ENCODE assay signal across 8 cellular contexts in the genomic region with DNA sequence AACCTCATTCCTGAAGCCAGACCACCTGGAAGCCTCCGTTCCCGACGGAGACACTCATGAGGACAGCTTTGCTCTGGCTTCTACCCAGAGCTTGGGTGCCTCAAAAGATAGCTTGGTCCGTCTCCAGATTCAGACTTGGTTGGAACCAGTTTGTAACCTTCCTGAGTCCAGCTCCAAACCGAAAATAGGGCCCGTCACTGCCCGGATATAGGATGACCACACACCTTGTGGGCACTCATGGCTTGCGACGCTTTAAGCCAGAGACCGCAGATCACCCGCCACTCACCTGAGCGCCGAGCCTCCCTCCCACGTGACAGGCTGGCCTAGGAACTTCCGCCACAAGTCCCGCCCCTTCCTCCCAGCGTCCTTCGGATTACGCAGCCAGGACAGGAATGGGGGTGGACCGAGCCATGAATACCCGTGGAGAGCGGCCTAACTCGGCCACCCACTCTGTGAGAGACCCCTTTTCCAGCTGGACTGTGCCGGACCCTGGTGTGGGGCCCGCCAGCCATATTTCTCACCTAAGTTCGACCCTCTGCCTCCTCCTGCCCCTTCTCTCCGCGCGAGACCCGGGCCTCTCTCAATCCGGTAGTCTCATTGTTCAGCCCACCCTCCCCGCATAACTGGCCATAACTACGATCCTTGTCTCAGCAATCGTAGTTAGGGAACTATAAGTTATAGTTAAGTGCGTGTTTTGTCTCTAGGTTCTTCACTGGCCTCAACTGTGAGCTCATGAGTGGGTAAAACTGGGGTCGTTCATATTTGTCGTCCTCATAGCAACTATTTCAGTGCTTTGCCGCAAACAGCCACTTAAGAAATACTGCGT. TPM values are rescaled to one million over a fixed set of nuclear protein-coding genes. Genes with fewer than 3 reads are reported as not detected.
DNase-seq lines count a peak whose midpoint lies in the region; ATAC-seq and TF ChIP-seq lines count a peak whose summit lies in the region.

A gene with protein sequence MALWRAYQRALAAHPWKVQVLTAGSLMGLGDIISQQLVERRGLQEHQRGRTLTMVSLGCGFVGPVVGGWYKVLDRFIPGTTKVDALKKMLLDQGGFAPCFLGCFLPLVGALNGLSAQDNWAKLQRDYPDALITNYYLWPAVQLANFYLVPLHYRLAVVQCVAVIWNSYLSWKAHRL (minus strand): TSS at position 332 of the 826 bp plus-strand sequence. CDS start 580 bp downstream, outside the sequence.

- H3K79me2 ChIP-seq in GM23338 (replicated peaks; ENCODE audit: insufficient read depth), result peaks cover 5% of the 10 kb centered on the region

- H3K27ac ChIP-seq in GM23338 (ENCODE audit: low read depth) (peak within 1 kb of the TSS; percentile 95), RWPE1 (peak within 1 kb of the TSS; percentile 85)

- no peaks in the 10 kb centered on the region for H4K20me1 ChIP-seq in GM23338 (replicated peaks; ENCODE audit: insufficient read depth)

- DNase-seq in Daoy (ENCODE audit: low read depth) (peak; percentile 97), GM23338 (ENCODE audit: low spot score) (peak; percentile 98), LHCN-M2 (ENCODE audit: low read depth) (peak; percentile 81), RWPE1 (ENCODE audit: low spot score) (peak; percentile 97), fibroblast of mammary gland (ENCODE audit: low read depth) (peak; percentile 90)
- peak; percentile 70 to 94 (median 81) for DNase-seq in naive thymus-derived CD8-positive, alpha-beta T cell
- DNase-seq in stimulated activated naive B cell treated with anti-CD40 and anti-IgM and Interleukin-4, amounts not matched to agents 10 μg/mL and 1 μg/mL and 100 μg/mL, for 72 hours, result peak; percentile 84

- peaks cover 21% of the 10 kb centered on the region; the same call in 1 of the 2 replicates for H3F3A ChIP-seq in GM23338 (replicated peaks; ENCODE audit: low read depth)

- no peaks in the 10 kb centered on the region for H3K9me3 Mint-ChIP-seq in GM23338
- no peaks in the 10 kb centered on the region for H3K9me3 Mint-ChIP-seq in activated T-helper 17 cell treated with anti-CD3 and anti-CD28 coated beads, Interleukin-2, amount 50 U/mL, for 72 hours
- H3K9me3 Mint-ChIP-seq in naive thymus-derived CD8-positive, alpha-beta T cell, result no peaks in the 10 kb centered on the region
- no peaks in the 10 kb centered on the region for H3K9me3 Mint-ChIP-seq in stimulated activated naive B cell treated with anti-CD40 and anti-IgM and Interleukin-4, amounts not matched to agents 10 μg/mL and 1 μg/mL and 100 μg/mL, for 72 hours

- H3K27me3 ChIP-seq in GM23338 (ENCODE audit: insufficient read depth), result no peaks in the 10 kb centered on the region

- CTCF ChIA-PET in RWPE1 (lab: Yijun Ruan, JAX), result interaction anchor here (0.6 to 1.0 kb wide), 3 partner anchors 11 to 33 kb away, joined by 3 to 4 read pairs (median 3); no protein-coding TSS in a partner anchor

- peaks cover 24% of the 10 kb centered on the region for H3K36me3 Mint-ChIP-seq in GM23338 (ENCODE audit: low read depth)
- H3K36me3 Mint-ChIP-seq in activated T-helper 17 cell treated with anti-CD3 and anti-CD28 coated beads, Interleukin-2, amount 50 U/mL, for 72 hours (ENCODE audit: low read depth), result peaks cover 38% of the 10 kb centered on the region
- peaks cover 6 to 24% (median 13%) of the 10 kb centered on the region in 3 donors for H3K36me3 Mint-ChIP-seq in naive thymus-derived CD8-positive, alpha-beta T cell
- H3K36me3 Mint-ChIP-seq in stimulated activated naive B cell treated with anti-CD40 and anti-IgM and Interleukin-4, amounts not matched to agents 10 μg/mL and 1 μg/mL and 100 μg/mL, for 72 hours, result peaks cover 31 to 33% of the 10 kb centered on the region in 2 donors

- H3K4me2 ChIP-seq in GM23338, result peak within 1 kb of the TSS; percentile 99

- H3K4me1 ChIP-seq in GM23338 (ENCODE audit: insufficient read depth), result peaks cover 14% of the 10 kb centered on the region

- peaks cover 4% of the 10 kb centered on the region for H3K27me3 Mint-ChIP-seq in GM23338 (ENCODE audit: insufficient read depth, low read depth, poor library complexity)
- H3K27me3 Mint-ChIP-seq in activated T-helper 17 cell treated with anti-CD3 and anti-CD28 coated beads, Interleukin-2, amount 50 U/mL, for 72 hours, result no peaks in the 10 kb centered on the region
- H3K27me3 Mint-ChIP-seq in naive thymus-derived CD8-positive, alpha-beta T cell, result no peaks in the 10 kb centered on the region
- no peaks in the 10 kb centered on the region for H3K27me3 Mint-ChIP-seq in stimulated activated naive B cell treated with anti-CD40 and anti-IgM and Interleukin-4, amounts not matched to agents 10 μg/mL and 1 μg/mL and 100 μg/mL, for 72 hours

- H3K4me3 Mint-ChIP-seq in GM23338, result peak within 1 kb of the TSS; percentile 98
- peak within 1 kb of the TSS; percentile 97 for H3K4me3 Mint-ChIP-seq in activated T-helper 17 cell treated with anti-CD3 and anti-CD28 coated beads, Interleukin-2, amount 50 U/mL, for 72 hours
- H3K4me3 Mint-ChIP-seq in naive thymus-derived CD8-positive, alpha-beta T cell, result peak within 1 kb of the TSS; percentile 91 to 100 (median 98)
- peak within 1 kb of the TSS; percentile 88 to 92 for H3K4me3 Mint-ChIP-seq in stimulated activated naive B cell treated with anti-CD40 and anti-IgM and Interleukin-4, amounts not matched to agents 10 μg/mL and 1 μg/mL and 100 μg/mL, for 72 hours

- peak within 1 kb of the TSS; percentile 99 for H2AFZ ChIP-seq in GM23338

- H3K36me3 ChIP-seq in GM23338 (ENCODE audit: insufficient read depth), result peaks cover 10% of the 10 kb centered on the region

- peaks cover 10% of the 10 kb centered on the region for H3K4me1 Mint-ChIP-seq in GM23338
- peaks cover 19% of the 10 kb centered on the region for H3K4me1 Mint-ChIP-seq in activated T-helper 17 cell treated with anti-CD3 and anti-CD28 coated beads, Interleukin-2, amount 50 U/mL, for 72 hours
- H3K4me1 Mint-ChIP-seq in naive thymus-derived CD8-positive, alpha-beta T cell, result peaks cover 12 to 32% (median 31%) of the 10 kb centered on the region in 4 donors
- peaks cover 11 to 35% of the 10 kb centered on the region in 2 donors for H3K4me1 Mint-ChIP-seq in stimulated activated naive B cell treated with anti-CD40 and anti-IgM and Interleukin-4, amounts not matched to agents 10 μg/mL and 1 μg/mL and 100 μg/mL, for 72 hours

- no peak for TF ChIP-seq CTCF in GM23338 (conservative IDR thresholded peaks at IDR 0.05; ENCODE audit: low read depth in 2 of 2)
- no peak for TF ChIP-seq CTCF in RWPE1 (conservative IDR thresholded peaks at IDR 0.05; ENCODE audit: low read depth)
- no peak for TF ChIP-seq CTCF in fibroblast of mammary gland (conservative IDR thresholded peaks at IDR 0.05; ENCODE audit: control insufficient read depth, insufficient read depth, low read depth, low read length)

- ATAC-seq in GM23338, result peak; percentile 91
- ATAC-seq in activated T-helper 17 cell treated with anti-CD3 and anti-CD28 coated beads, Interleukin-2, amount 50 U/mL, for 72 hours (replicated peaks), result peak; percentile 99
- ATAC-seq in naive thymus-derived CD8-positive, alpha-beta T cell, result peak; percentile 95 to 97
- ATAC-seq in stimulated activated naive B cell treated with anti-CD40 and anti-IgM and Interleukin-4, amounts not matched to agents 10 μg/mL and 1 μg/mL and 100 μg/mL, for 72 hours (replicated peaks), result peak; percentile 96

- H3K4me3 ChIP-seq in GM23338 (peak within 1 kb of the TSS; percentile 99), fibroblast of mammary gland (ENCODE audit: control insufficient read depth, low read depth, low read length) (peak within 1 kb of the TSS; percentile 99)

- POLR2A ChIA-PET in RWPE1 (lab: Yijun Ruan, JAX; ENCODE audit: low non-redundant PET), result interaction anchor here (0.5 to 0.9 kb wide), 2 partner anchors 233 to 236 kb away, joined by 3 read pairs; no protein-coding TSS in a partner anchor
- POLR2A ChIA-PET in naive thymus-derived CD8-positive, alpha-beta T cell (lab: Charles Lee), result interaction anchor here (0.6 to 2.7 kb wide), 16 partner anchors 10 to 340 kb away, joined by 3 to 30 read pairs (median 4); a partner anchor contains a TSS

- no peaks in the 10 kb centered on the region for H3K9me2 ChIP-seq in GM23338 (ENCODE audit: insufficient read depth)

- peak within 1 kb of the TSS; percentile 99 for H3K27ac Mint-ChIP-seq in GM23338
- peak within 1 kb of the TSS; percentile 98 for H3K27ac Mint-ChIP-seq in activated T-helper 17 cell treated with anti-CD3 and anti-CD28 coated beads, Interleukin-2, amount 50 U/mL, for 72 hours
- H3K27ac Mint-ChIP-seq in naive thymus-derived CD8-positive, alpha-beta T cell, result peak within 1 kb of the TSS; percentile 97 to 100 (median 99)
- peak within 1 kb of the TSS; percentile 96 for H3K27ac Mint-ChIP-seq in stimulated activated naive B cell treated with anti-CD40 and anti-IgM and Interleukin-4, amounts not matched to agents 10 μg/mL and 1 μg/mL and 100 μg/mL, for 72 hours

TF ChIP-seq in GM23338, 12 proteins besides CTCF, POLR2A, EP300 and RAD21 (continues in another document):
- no peak for TF ChIP-seq ZNF331 (CRISPR knock-in tag; IDR thresholded peaks at IDR 0.05; ENCODE audit: low read depth)
- no peak for TF ChIP-seq ZNF114 (CRISPR knock-in tag; IDR thresholded peaks at IDR 0.05)
- TF ChIP-seq POLR2AphosphoS5 (IDR thresholded peaks at IDR 0.05; ENCODE audit: low read depth), result peak; percentile 98
- TF ChIP-seq EZH2phosphoT487 (IDR thresholded peaks at IDR 0.05; ENCODE audit: unreplicated experiment), result no peak
- TF ChIP-seq CREB1 (CRISPR knock-in tag; IDR thresholded peaks at IDR 0.05; ENCODE audit: low read depth), result peak; percentile 56
- no peak for TF ChIP-seq JUNB (IDR thresholded peaks at IDR 0.05; ENCODE audit: unreplicated experiment)
- TF ChIP-seq, protein P1, sequence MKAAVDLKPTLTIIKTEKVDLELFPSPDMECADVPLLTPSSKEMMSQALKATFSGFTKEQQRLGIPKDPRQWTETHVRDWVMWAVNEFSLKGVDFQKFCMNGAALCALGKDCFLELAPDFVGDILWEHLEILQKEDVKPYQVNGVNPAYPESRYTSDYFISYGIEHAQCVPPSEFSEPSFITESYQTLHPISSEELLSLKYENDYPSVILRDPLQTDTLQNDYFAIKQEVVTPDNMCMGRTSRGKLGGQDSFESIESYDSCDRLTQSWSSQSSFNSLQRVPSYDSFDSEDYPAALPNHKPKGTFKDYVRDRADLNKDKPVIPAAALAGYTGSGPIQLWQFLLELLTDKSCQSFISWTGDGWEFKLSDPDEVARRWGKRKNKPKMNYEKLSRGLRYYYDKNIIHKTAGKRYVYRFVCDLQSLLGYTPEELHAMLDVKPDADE (IDR thresholded peaks at IDR 0.05), result peak; percentile 77
- TF ChIP-seq STAT1 (IDR thresholded peaks at IDR 0.05; ENCODE audit: unreplicated experiment), result no peak
- no peak for TF ChIP-seq NANOG (IDR thresholded peaks at IDR 0.05; ENCODE audit: borderline replicate concordance)

RNA-seq across cellular contexts. Expression of the gene that starts here (rescaled TPM):
- 58.5 and 62.8 TPM in 2 replicates for total RNA-seq in Daoy (2014; rRNA removed; shearing (Covaris generic))
- 52.5 and 68.9 TPM in 2 replicates for total RNA-seq in GM23338 (2014; rRNA removed; shearing (Covaris generic))
- polyA plus RNA-seq in GM23338 (2016; fragmentation: Nextera tagmentation; extraction: Ambion mirVana), result 93.1 and 94.2 TPM in 2 replicates
- 81.4 and 113 TPM in 2 replicates for total RNA-seq in LHCN-M2 (2014; rRNA removed)
- 147 TPM for polyA plus RNA-seq in LHCN-M2 (2012)
- 10 to 100 TPM; 77.2 to 89.2 TPM for total RNA-seq in activated T-helper 17 cell treated with anti-CD3 and anti-CD28 coated beads, Interleukin-2, amount 50 U/mL, for 72 hours
- 100 to 1,000 TPM; 109 to 111 TPM for total RNA-seq in naive thymus-derived CD8-positive, alpha-beta T cell
- 100 to 1,000 TPM; 110 to 135 (median 124) TPM for polyA plus RNA-seq in naive thymus-derived CD8-positive, alpha-beta T cell

Comparison
In these comparisons a context has a peak if more than half of its experiments do, and no peak if none do; other contexts are left out.
1. Peak in every context shown above with its lines: DNase-seq, ATAC-seq, H3K4me3 ChIP-seq and H3K27ac ChIP-seq.